In the genomic region with DNA sequence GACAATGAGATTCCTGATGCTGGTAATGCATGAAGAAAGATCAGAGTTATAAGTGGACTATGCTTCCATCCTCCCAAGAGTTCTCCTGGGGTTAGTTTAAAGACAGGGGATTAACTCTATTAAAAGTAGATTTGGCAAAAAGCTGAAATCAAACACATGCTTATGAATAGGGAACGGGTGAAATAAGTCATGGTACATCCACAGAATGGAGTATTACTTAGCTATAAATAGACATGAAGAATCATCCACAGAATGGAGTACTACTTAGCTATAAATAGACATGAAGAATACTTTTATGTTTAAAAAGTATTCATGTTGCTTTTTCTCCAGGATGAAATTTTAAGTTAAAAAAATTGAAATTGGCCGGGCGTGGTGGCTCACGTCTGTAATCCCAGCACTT, we compare ENCODE assay signal across 22 cellular contexts.
DNase-seq lines count a peak whose midpoint lies in the region; ATAC-seq and TF ChIP-seq lines count a peak whose summit lies in the region.
"Had no signal": no experiment of that assay in that cellular context is flagged by ENCODE, and none has a peak within 500 bp of the region (broad histone marks: within the 10 kb centered on the region; RNA-seq: fewer than 3 reads in every experiment).

No MANE protein-coding gene starts in this region.

- H2BK120ac ChIP-seq in H9 (ENCODE audit: low read depth, low read length, poor library complexity, severe bottlenecking), result no peak overlapping the region

- H2BK5ac ChIP-seq in H9 (ENCODE audit: insufficient read length, low read length), result no peak overlapping the region

- no peak overlapping the region for H3K23ac ChIP-seq in H9 (ENCODE audit: insufficient read length, low read depth, low read length)

- no peaks in the 10 kb centered on the region for H4K20me1 ChIP-seq in H9 (ENCODE audit: control insufficient read depth, insufficient read depth, insufficient read length)

- no peaks in the 10 kb centered on the region for H3K79me2 ChIP-seq in H9 (ENCODE audit: insufficient read depth, low read length)

- H2BK20ac ChIP-seq in H9 (ENCODE audit: low read depth, low read length, poor library complexity, severe bottlenecking), result no peak overlapping the region

- H3K36me3 ChIP-seq in prostate gland, result no peaks in the 10 kb centered on the region
- H3K36me3 ChIP-seq: BE2C had no signal

- peak; percentile 59 for ATAC-seq in Right ventricle myocardium superior (ENCODE audit: poor library complexity)
- no peak for ATAC-seq in Right ventricle myocardium inferior

- peaks cover 17% of the 10 kb centered on the region for H3K9me3 Mint-ChIP-seq in nephron
- H3K9me3 Mint-ChIP-seq in H9, result peaks cover 9 to 14% of the 10 kb centered on the region in 2 experiments

- no peak overlapping the region for H3T11ph ChIP-seq in H9 (ENCODE audit: low read length)

- no peaks in the 10 kb centered on the region for H3K4me1 ChIP-seq in prostate gland (replicated peaks)
- H3K4me1 ChIP-seq in H9 (ENCODE audit: insufficient read depth, low read length), result no peaks in the 10 kb centered on the region; the same call in 1 of the 2 replicates
- H3K4me1 ChIP-seq: BE2C had no signal

- no peak overlapping the region for H4K5ac ChIP-seq in H9 (ENCODE audit: insufficient read length, low read depth, low read length)

- H3K27me3 ChIP-seq in dorsolateral prefrontal cortex (no peaks in the 10 kb centered on the region), prostate gland (replicated peaks; ENCODE audit: insufficient read depth) (no peaks in the 10 kb centered on the region), H9 (ENCODE audit: insufficient read depth, low read length) (no peaks in the 10 kb centered on the region)
- H3K27me3 ChIP-seq: BE2C had no signal

- H3K27ac ChIP-seq in dorsolateral prefrontal cortex (peak overlapping the region in 55 of 59 donors; percentile 1 to 94 (median 84)), temporal lobe (ENCODE audit: low read depth, low read length) (peak overlapping the region; percentile 69), prostate gland (no peak overlapping the region), H9 (ENCODE audit: insufficient read length, low read depth, low read length) (no peak overlapping the region)
- H3K27ac ChIP-seq: GM23248, HL-60, KMS-11, PC-9 had no signal

- H3K4me2 ChIP-seq in H9 (ENCODE audit: insufficient read depth, insufficient read length, low read length), result no peak overlapping the region
- H3K4me2 ChIP-seq: KMS-11, PC-9 had no signal

- H3K9ac ChIP-seq in H9 (ENCODE audit: extremely low read depth, insufficient read length, low read length), result no peak overlapping the region
- H3K9ac ChIP-seq: GM23248, KMS-11 had no signal

- no peak for TF ChIP-seq CTCF in dorsolateral prefrontal cortex (IDR thresholded peaks at IDR 0.05 in 54 of 56, conservative IDR thresholded peaks at IDR 0.05 in 2 of 56; ENCODE audit: low read depth in 1 of 56, partially characterized antibody in 56 of 56)
- TF ChIP-seq CTCF in nephron (IDR thresholded peaks at IDR 0.05; ENCODE audit: unreplicated experiment in 3 of 3), result no peak
- TF ChIP-seq CTCF in prostate gland (IDR thresholded peaks at IDR 0.05), result no peak
- TF ChIP-seq CTCF in H9 (conservative IDR thresholded peaks at IDR 0.05), result no peak

- H3K14ac ChIP-seq in H9 (ENCODE audit: insufficient read depth, low read length), result no peak overlapping the region

- H2AFZ ChIP-seq in H9 (ENCODE audit: low read length), result no peak overlapping the region
- H2AFZ ChIP-seq: GM23248, PC-9 had no signal

- no peak overlapping the region for H3K56ac ChIP-seq in H9 (ENCODE audit: insufficient read length, low read depth, low read length)

- no peak for TF ChIP-seq POLR2A in prostate gland (IDR thresholded peaks at IDR 0.05)

- no peaks in the 10 kb centered on the region for H3K23me2 ChIP-seq in H9 (ENCODE audit: insufficient read length, low read depth, low read length, poor library complexity, severe bottlenecking)

- H3K4ac ChIP-seq in H9 (ENCODE audit: low read depth, low read length), result no peak overlapping the region

- H3K4me1 Mint-ChIP-seq in nephron, result peaks cover 46% of the 10 kb centered on the region
- H3K4me1 Mint-ChIP-seq in H9, result peaks cover 34 to 38% of the 10 kb centered on the region in 2 experiments
- H3K4me1 Mint-ChIP-seq: CD14-positive monocyte, IgD-negative memory B cell had no signal

- DNase-seq in Right ventricle myocardium superior (no peak), Right ventricle myocardium inferior (ENCODE audit: missing footprints) (no peak), dorsolateral prefrontal cortex (no peak), prostate gland (ENCODE audit: low spot score) (no peak), H9 (no peak), NCI-H128 (lab: John Stamatoyannopoulos, UW; ENCODE audit: unreplicated experiment) (no peak)
- DNase-seq: 8988T, ACHN, BE2C, GM23248, HCEC 1CT, MM.1S, NCI-H2029 treated with DMSO at 0.1 percent for 48 hours, NCI-H446 treated with DMSO at 0.1 percent for 48 hours, PC-9, SHP77 had no signal

- H4K91ac ChIP-seq in H9 (ENCODE audit: insufficient read length, low read depth, low read length), result no peak overlapping the region

- WGBS in prostate gland, result 88% methylated on average over 4 of the region's 4 CpGs
- no CpG with 5 or more reads among the region's 4 CpGs for WGBS in H9 (ENCODE audit: extremely low coverage, insufficient read length, low lambda C conversion rate)

- H3K27ac Mint-ChIP-seq in nephron (peak overlapping the region; percentile 69 to 83 (median 78)), H9 (0 out of 7 replicates have a peak overlapping the region, but pooled peaks of 1 of the 3 experiments have one; percentile 5)
- H3K27ac Mint-ChIP-seq: CD14-positive monocyte, IgD-negative memory B cell had no signal

- no peak overlapping the region for H4K8ac ChIP-seq in H9 (replicated peaks; ENCODE audit: insufficient read length, low read depth, low read length)

- no peak overlapping the region for H2BK15ac ChIP-seq in H9 (ENCODE audit: low read depth, low read length)

- H3K36me3 Mint-ChIP-seq in nephron (ENCODE audit: low read depth) (no peaks in the 10 kb centered on the region), H9 (ENCODE audit: insufficient read depth in 1 of 3, low read depth in 3 of 3) (peaks cover 0 to 6% (median 1%) of the 10 kb centered on the region in 3 experiments; a peak in 2 of 7 replicates)
- H3K36me3 Mint-ChIP-seq: CD14-positive monocyte, IgD-negative memory B cell had no signal

- no peaks in the 10 kb centered on the region for H3K79me1 ChIP-seq in H9 (ENCODE audit: insufficient read depth, low read depth, low read length, poor library complexity, severe bottlenecking)

- no peak overlapping the region for H3K18ac ChIP-seq in H9 (ENCODE audit: insufficient read length, low read depth, low read length)

- intact Hi-C loops in Right ventricle myocardium superior (cut with DNase I) (no loop called here), Right ventricle myocardium inferior (cut with DNase I) (no loop called here), dorsolateral prefrontal cortex (cut with DNase I) (no loop called here), prostate gland (cut with DNase I) (no loop called here)

- H2BK12ac ChIP-seq in H9 (ENCODE audit: insufficient read length, low read depth, low read length), result no peak overlapping the region

- H3K27me3 Mint-ChIP-seq in nephron (ENCODE audit: low read depth) (peaks cover 3% of the 10 kb centered on the region), H9 (ENCODE audit: low read depth) (no peaks in the 10 kb centered on the region; the same call in 1 of the 2 replicates)

- H3K4me3 Mint-ChIP-seq in nephron (peak overlapping the region in 1 of 3 experiments; percentile 40), H9 (no peak overlapping the region)
- H3K4me3 Mint-ChIP-seq: CD14-positive monocyte, IgD-negative memory B cell had no signal

- H2AK5ac ChIP-seq in H9 (ENCODE audit: insufficient read length, low read length), result no peak overlapping the region

- H3K4me3 ChIP-seq in dorsolateral prefrontal cortex, result peak overlapping the region in 1 of 59 donors; percentile 1
- H3K4me3 ChIP-seq in prostate gland, result no peak overlapping the region
- H3K4me3 ChIP-seq: GM23248, PC-9 had no signal

- no peaks in the 10 kb centered on the region for H3K9me3 ChIP-seq in prostate gland
- H3K9me3 ChIP-seq in H9 (ENCODE audit: control insufficient read depth, low read depth, low read length), result no peaks in the 10 kb centered on the region
- H3K9me3 ChIP-seq: BE2C had no signal

Comparison
In these comparisons a context has a peak if more than half of its experiments do, and no peak if none do; other contexts are left out.
1. H3K27ac ChIP-seq: peak in dorsolateral prefrontal cortex (55 of 59) and temporal lobe (single experiment); none in prostate gland (0 of 2) and H9 (single experiment).